17 cellular contexts compared by ENCODE assay signal in genomic region chr9:136230365-136230764, GRCh38. TPM values are rescaled to one million over a fixed set of nuclear protein-coding genes. Genes with fewer than 3 reads are reported as not detected.
"Had no signal": no experiment of that assay in that cellular context is flagged by ENCODE, and none has a peak within 500 bp of the region (broad histone marks: within the 10 kb centered on the region; RNA-seq: fewer than 3 reads in every experiment).

No MANE protein-coding gene starts in this region.

- H3K9me3 ChIP-seq: body of pancreas, stomach had no signal

- H3K27me3 ChIP-seq: body of pancreas, hepatocyte, stomach had no signal

- H3K27ac ChIP-seq: body of pancreas, hepatocyte, stomach had no signal

- ATAC-seq: body of pancreas; effector memory CD8-positive, alpha-beta T cell had no signal

- DNase-seq: activated CD4-positive, alpha-beta T cell treated with anti-CD3 and anti-CD28 coated beads for 1 hour; activated CD4-positive, alpha-beta T cell treated with anti-CD3 and anti-CD28 coated beads, Interleukin-2, amount 50 U/mL, for 48 hours; activated naive CD4-positive, alpha-beta T cell treated with anti-CD3 and anti-CD28 coated beads for 36 hours; body of pancreas; effector memory CD8-positive, alpha-beta T cell; foreskin fibroblast; islet precursor cell; occipital lobe; stomach had no signal

- H3K4me3 ChIP-seq: body of pancreas, hepatocyte, lung, stomach had no signal

- H3K9me3 Mint-ChIP-seq: activated naive CD4-positive, alpha-beta T cell treated with anti-CD3 and anti-CD28 coated beads for 36 hours; effector memory CD8-positive, alpha-beta T cell; nephron had no signal

- H3K27me3 Mint-ChIP-seq: effector memory CD8-positive, alpha-beta T cell had no signal

- H3K4me3 Mint-ChIP-seq: activated naive CD4-positive, alpha-beta T cell treated with anti-CD3 and anti-CD28 coated beads for 36 hours; effector memory CD8-positive, alpha-beta T cell; nephron had no signal

- H3K27ac Mint-ChIP-seq: activated naive CD4-positive, alpha-beta T cell treated with anti-CD3 and anti-CD28 coated beads for 36 hours; nephron had no signal

RNA-seq across cellular contexts. Expression of gene LHX3, which starts 25.4 kb away (rescaled TPM):
- total RNA-seq: activated naive CD4-positive, alpha-beta T cell treated with anti-CD3 and anti-CD28 coated beads for 36 hours; body of pancreas; cardiac septum; dermis microvascular lymphatic vessel endothelial cell; glomerular endothelial cell; hepatocyte; lung; occipital lobe; posterior vena cava; skeletal muscle tissue; stomach had no signal
- polyA plus RNA-seq: hepatocyte, lung, stomach had no signal
